In the genomic region with DNA sequence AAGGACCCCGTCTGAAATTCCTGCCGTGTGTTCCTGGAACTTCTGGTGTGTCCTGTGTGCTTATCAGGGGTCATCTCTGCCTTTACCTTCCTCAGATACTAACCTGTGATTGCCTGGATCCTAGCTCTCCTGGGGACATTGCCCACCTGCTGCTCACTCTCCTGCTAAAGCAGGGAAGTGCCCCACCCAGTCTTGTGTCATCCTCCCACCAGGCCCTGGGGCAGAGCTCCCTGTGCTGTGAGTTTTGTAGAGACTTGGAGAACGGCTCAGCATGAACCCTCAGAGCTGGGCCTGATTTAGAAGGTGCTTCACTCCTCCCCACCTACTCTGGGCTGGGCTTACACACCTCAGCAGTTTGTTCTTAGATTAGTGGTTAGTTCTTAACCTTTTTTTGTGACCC, we compare ENCODE assay signal across 21 cellular contexts. TPM values are rescaled to one million over a fixed set of nuclear protein-coding genes. Genes with fewer than 3 reads are reported as not detected.
DNase-seq lines count a peak whose midpoint lies in the region; ATAC-seq and TF ChIP-seq lines count a peak whose summit lies in the region.
"Had no signal": no experiment of that assay in that cellular context is flagged by ENCODE, and none has a peak within 500 bp of the region (broad histone marks: within the 10 kb centered on the region; RNA-seq: fewer than 3 reads in every experiment).

No MANE protein-coding gene starts in this region.

- POLR2A ChIA-PET in T-cell (lab: Charles Lee), result no interaction called here

- intact Hi-C loops in left cardiac atrium (cut with DNase I), result no loop called here

- peaks cover 0 to 25% of the 10 kb centered on the region in 2 donors for H3K4me1 ChIP-seq in right atrium auricular region
- H3K4me1 ChIP-seq: colonic mucosa had no signal

- H3K27me3 ChIP-seq in right atrium auricular region, result no peaks in the 10 kb centered on the region
- H3K27me3 ChIP-seq: colonic mucosa had no signal

- ATAC-seq in left cardiac atrium (no peak), T-cell (replicated peaks in 1 of 4) (no peak), GM19395 (IDR thresholded peaks at IDR 0.05; ENCODE audit: unreplicated experiment) (no peak), HG02571 (IDR thresholded peaks at IDR 0.05; ENCODE audit: unreplicated experiment) (no peak)
- no peak for ATAC-seq in stimulated activated naive B cell treated with anti-CD40 and anti-IgM and Interleukin-4, amounts not matched to agents 10 μg/mL and 1 μg/mL and 100 μg/mL, for 72 hours (replicated peaks)
- ATAC-seq: HCT116, right cardiac atrium had no signal

- DNase-seq in right atrium auricular region (ENCODE audit: low spot score) (peak; percentile 52), left cardiac atrium (no peak), T-cell (no peak), iPS-NIHi7 (ENCODE audit: extremely low spot score) (peak; percentile 47), H4 (ENCODE audit: low spot score) (no peak)
- no peak for DNase-seq in stimulated activated naive B cell treated with anti-CD40 and anti-IgM and Interleukin-4, amounts not matched to agents 10 μg/mL and 1 μg/mL and 100 μg/mL, for 72 hours
- DNase-seq: activated CD4-positive, alpha-beta T cell treated with anti-CD3 and anti-CD28 coated beads, Interleukin-2, amount 10 ng/mL, durations not matched to agents 24 days and 14 days; activated naive CD4-positive, alpha-beta T cell treated with Interleukin-2 at 50 U/mL for 16 hours; activated T-cell treated with anti-CD3 and anti-CD28 coated beads for 4 hours; colonic mucosa; EL; foreskin melanocyte; KG1; NCI-H526 treated with DMSO at 0.1 percent for 48 hours; right cardiac atrium; stimulated activated naive CD4-positive, alpha-beta T cell; trophoblast cell had no signal

- no peaks in the 10 kb centered on the region for H3K27me3 Mint-ChIP-seq in T-cell
- H3K27me3 Mint-ChIP-seq in stimulated activated naive B cell treated with anti-CD40 and anti-IgM and Interleukin-4, amounts not matched to agents 10 μg/mL and 1 μg/mL and 100 μg/mL, for 72 hours, result no peaks in the 10 kb centered on the region
- H3K27me3 Mint-ChIP-seq: activated CD4-positive, alpha-beta T cell treated with anti-CD3 and anti-CD28 coated beads, Interleukin-2, amount 10 ng/mL, durations not matched to agents 24 days and 14 days had no signal

- H3K4me3 Mint-ChIP-seq in T-cell, result no peak overlapping the region
- no peak overlapping the region for H3K4me3 Mint-ChIP-seq in stimulated activated naive B cell treated with anti-CD40 and anti-IgM and Interleukin-4, amounts not matched to agents 10 μg/mL and 1 μg/mL and 100 μg/mL, for 72 hours
- H3K4me3 Mint-ChIP-seq: activated CD4-positive, alpha-beta T cell treated with anti-CD3 and anti-CD28 coated beads, Interleukin-2, amount 10 ng/mL, durations not matched to agents 24 days and 14 days had no signal

- H3K36me3 Mint-ChIP-seq in T-cell, result peaks cover 20% of the 10 kb centered on the region
- peaks cover 17 to 35% of the 10 kb centered on the region in 2 donors for H3K36me3 Mint-ChIP-seq in stimulated activated naive B cell treated with anti-CD40 and anti-IgM and Interleukin-4, amounts not matched to agents 10 μg/mL and 1 μg/mL and 100 μg/mL, for 72 hours

- CTCF ChIA-PET in T-cell (lab: Charles Lee), result interaction anchor here in 1 of 2 donors (1.5 kb wide), 1 partner anchor 34 kb away, joined by 6 read pairs; no protein-coding TSS in a partner anchor

- peaks cover 18% of the 10 kb centered on the region for H3K36me3 ChIP-seq in right atrium auricular region
- H3K36me3 ChIP-seq: colonic mucosa had no signal

- no peak overlapping the region for H3K27ac ChIP-seq in right atrium auricular region
- H3K27ac ChIP-seq: colonic mucosa, PC-9 had no signal

- no peaks in the 10 kb centered on the region for H3K9me3 Mint-ChIP-seq in T-cell
- no peaks in the 10 kb centered on the region for H3K9me3 Mint-ChIP-seq in stimulated activated naive B cell treated with anti-CD40 and anti-IgM and Interleukin-4, amounts not matched to agents 10 μg/mL and 1 μg/mL and 100 μg/mL, for 72 hours
- H3K9me3 Mint-ChIP-seq: activated CD4-positive, alpha-beta T cell treated with anti-CD3 and anti-CD28 coated beads, Interleukin-2, amount 10 ng/mL, durations not matched to agents 24 days and 14 days had no signal

- H3K4me1 Mint-ChIP-seq in T-cell, result peaks cover 0 to 21% (median 17%) of the 10 kb centered on the region in 3 donors
- peaks cover 7 to 15% of the 10 kb centered on the region in 2 donors for H3K4me1 Mint-ChIP-seq in stimulated activated naive B cell treated with anti-CD40 and anti-IgM and Interleukin-4, amounts not matched to agents 10 μg/mL and 1 μg/mL and 100 μg/mL, for 72 hours

- no peak for TF ChIP-seq CTCF in right atrium auricular region (IDR thresholded peaks at IDR 0.05)

- no peaks in the 10 kb centered on the region for H3K9me3 ChIP-seq in right atrium auricular region
- H3K9me3 ChIP-seq: colonic mucosa had no signal

- H3K4me3 ChIP-seq in right atrium auricular region, result no peak overlapping the region
- H3K4me3 ChIP-seq: colonic mucosa, PC-9 had no signal

- H3K27ac Mint-ChIP-seq in T-cell, result peak overlapping the region; percentile 52 to 59
- H3K27ac Mint-ChIP-seq in stimulated activated naive B cell treated with anti-CD40 and anti-IgM and Interleukin-4, amounts not matched to agents 10 μg/mL and 1 μg/mL and 100 μg/mL, for 72 hours, result no peak overlapping the region
- H3K27ac Mint-ChIP-seq: activated CD4-positive, alpha-beta T cell treated with anti-CD3 and anti-CD28 coated beads, Interleukin-2, amount 10 ng/mL, durations not matched to agents 24 days and 14 days had no signal

RNA-seq across cellular contexts. Expression of a gene that starts 3.8 kb away (rescaled TPM):
- total RNA-seq in right atrium auricular region (1 to 10 TPM; 5.9 to 6.4 TPM), left cardiac atrium (10 to 100 TPM in 1 of 2 donors, 1 to 10 TPM in 1; 5.6 to 12.1 TPM), T-cell (1 to 10 TPM; 1.6 to 3.3 (median 2.3) TPM)
- 6.6 and 8.4 TPM in 2 replicates for total RNA-seq in H4 (2014; rRNA removed; shearing (Covaris generic))

RNA-seq across cellular contexts. Expression of a gene that starts 34.9 kb away (rescaled TPM):
- total RNA-seq in right atrium auricular region, result 10 to 100 TPM; 15.1 to 20.5 TPM
- total RNA-seq in left cardiac atrium, result 10 to 100 TPM; 19.9 to 22.8 TPM
- total RNA-seq in T-cell, result 10 to 100 TPM; 40.0 to 83.5 (median 49.5) TPM
- total RNA-seq in H4 (2014; rRNA removed; shearing (Covaris generic)), result 43.5 and 51.6 TPM in 2 replicates

RNA-seq across cellular contexts. Expression of a gene that starts 48.6 kb away (rescaled TPM):
- total RNA-seq in right atrium auricular region, result 10 to 100 TPM; 10.9 to 12.5 TPM
- 10 to 100 TPM; 10.4 to 15.4 TPM for total RNA-seq in left cardiac atrium
- 10 to 100 TPM in 2 of 5 donors, 1 to 10 TPM in 3; 2.2 to 14.2 (median 8.1) TPM for total RNA-seq in T-cell
- 4.0 and 4.6 TPM in 2 replicates for total RNA-seq in H4 (2014; rRNA removed; shearing (Covaris generic))

Comparison
In these comparisons a context has a peak if more than half of its experiments do, and no peak if none do; other contexts are left out.
1. DNase-seq: peak in right atrium auricular region (single experiment) and iPS-NIHi7 (single experiment); none in left cardiac atrium (single experiment), T-cell (0 of 34), stimulated activated naive B cell treated with anti-CD40 and anti-IgM and Interleukin-4, amounts not matched to agents 10 μg/mL and 1 μg/mL and 100 μg/mL, for 72 hours (single experiment) and H4 (single experiment).